1 cellular context compared by ENCODE assay signal in genomic region chr19:12975221-12975756, GRCh38.
TF ChIP-seq lines count a peak whose summit lies in the region.

No MANE protein-coding gene starts in this region.

TF ChIP-seq in H1, 55 proteins besides CTCF, POLR2A, EP300 and RAD21 (continued from another document):
- TF ChIP-seq CHD7 (IDR thresholded peaks at IDR 0.05; ENCODE audit: insufficient replicate concordance, low read length), result no peak
- no peak for TF ChIP-seq FOSL1 (IDR thresholded peaks at IDR 0.05; ENCODE audit: insufficient read depth, low read depth, low read length)
- TF ChIP-seq SRF (IDR thresholded peaks at IDR 0.05; ENCODE audit: low read depth, low read length), result no peak
TF ChIP-seq in H1: peak in this region for 0.
